In the genomic region with DNA sequence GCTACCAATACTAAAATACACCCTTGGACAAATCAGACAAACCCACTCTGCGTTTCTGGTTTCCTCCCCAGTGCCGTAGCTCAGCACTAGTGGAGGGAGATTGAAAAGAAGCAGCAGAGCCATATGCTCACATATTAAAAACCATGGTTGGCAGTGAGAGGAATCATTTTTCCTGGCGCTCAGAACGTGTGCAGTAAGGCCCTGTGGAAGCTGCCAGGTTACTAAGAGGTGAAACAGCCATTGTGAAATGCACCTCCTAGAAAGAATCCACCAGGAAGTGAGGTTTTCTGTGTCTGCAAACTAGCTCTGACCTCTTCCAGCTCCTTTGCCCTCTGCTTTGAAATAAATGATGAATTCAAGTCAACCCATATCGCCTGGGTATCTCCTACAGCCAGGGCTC, we compare ENCODE assay signal across 23 cellular contexts.
DNase-seq lines count a peak whose midpoint lies in the region; ATAC-seq and TF ChIP-seq lines count a peak whose summit lies in the region.
"Had no signal": no experiment of that assay in that cellular context is flagged by ENCODE, and none has a peak within 500 bp of the region (broad histone marks: within the 10 kb centered on the region; RNA-seq: fewer than 3 reads in every experiment).

No MANE protein-coding gene starts in this region.

- in situ Hi-C loops in G401 (cut with HindIII; ENCODE audit: low sequenced_read_pairs) = no loop called here
- in situ Hi-C loops in GM23248 (cut with MboI) = no loop called here

- H3K9me3 ChIP-seq in GM23248 (ENCODE audit: low read depth) (no peaks in the 10 kb centered on the region), body of pancreas (no peaks in the 10 kb centered on the region)
- H3K9me3 ChIP-seq: Caco-2 had no signal

- H3K9me2 ChIP-seq in GM23248 (ENCODE audit: insufficient read depth) = no peaks in the 10 kb centered on the region

- DNase-seq in G401 (ENCODE audit: low spot score) (peak; percentile 83), GM23248 (peak; percentile 6), body of pancreas (peak in 1 of 4 donors; percentile 13), iris pigment epithelial cell (ENCODE audit: low read depth) (peak; percentile 24), HuH-7.5 (ENCODE audit: low spot score) (no peak), DMS153 treated with DMSO at 0.1 percent for 48 hours (lab: John Stamatoyannopoulos, UW; ENCODE audit: unreplicated experiment) (no peak), cortex of kidney (lab: John Stamatoyannopoulos, UW) (no peak), H7 (no peak)
- DNase-seq: Caco-2; CD8-positive, alpha-beta T cell; DMS53; GOT3; HCEC 1CT; MV-4-11; NCI-H1105; NCI-H1436 treated with DMSO at 0.1 percent for 48 hours; NCI-H187 treated with DMSO at 0.1 percent for 48 hours; NCI-H446 treated with DMSO at 0.1 percent for 48 hours; NCI-H526; RPMI8226; SHP77 treated with DMSO at 0.1 percent for 48 hours had no signal

- H3K27me3 ChIP-seq in GM23248 (replicated peaks; ENCODE audit: insufficient read depth) (no peaks in the 10 kb centered on the region), body of pancreas (no peaks in the 10 kb centered on the region), H7 (ENCODE audit: control insufficient read depth, insufficient read depth, low read length) (no peaks in the 10 kb centered on the region; the same call in 1 of the 2 replicates)

- no peaks in the 10 kb centered on the region for H3K79me2 ChIP-seq in GM23248 (ENCODE audit: insufficient read depth)

- no peak overlapping the region for H3K4me3 ChIP-seq in GM23248
- no peak overlapping the region for H3K4me3 ChIP-seq in body of pancreas
- no peak overlapping the region for H3K4me3 ChIP-seq in H7 (ENCODE audit: insufficient read depth, low read depth, low read length)
- H3K4me3 ChIP-seq: GM12878 had no signal

- H3K9ac ChIP-seq in GM23248 = no peak overlapping the region

- no peaks in the 10 kb centered on the region for H3F3A ChIP-seq in GM23248 (ENCODE audit: insufficient read depth)

- 40 to 45% methylated on average over 5 of the region's 5 CpGs for WGBS in GM23248 (ENCODE audit: low coverage in 1 of 2, low lambda C conversion rate in 2 of 2, missing lambda C conversion rate in 2 of 2), 2 experiments
- 52 to 61% methylated on average over 5 of the region's 5 CpGs for WGBS in body of pancreas, 2 donors

- no peaks in the 10 kb centered on the region for H4K20me1 ChIP-seq in GM23248 (ENCODE audit: insufficient read depth)

- H3K27ac ChIP-seq in GM23248 = no peak overlapping the region
- H3K27ac ChIP-seq in body of pancreas = peak overlapping the region in 3 of 4 donors; percentile 50 to 65 (median 60)
- H3K27ac ChIP-seq: C4-2B had no signal

- no peak overlapping the region for H3K4me2 ChIP-seq in GM23248 (ENCODE audit: unreplicated experiment)

- no peak for TF ChIP-seq POLR2A in body of pancreas (IDR thresholded peaks at IDR 0.05)

- intact Hi-C loops in body of pancreas (cut with DNase I) = no loop called here

- no peak overlapping the region for H2AFZ ChIP-seq in GM23248

- no peak for TF ChIP-seq CTCF in body of pancreas (IDR thresholded peaks at IDR 0.05)

- ATAC-seq in body of pancreas = no peak
- ATAC-seq: CD8-positive, alpha-beta T cell; GM12878 had no signal

- H3K36me3 ChIP-seq in GM23248 (ENCODE audit: low read depth) (no peaks in the 10 kb centered on the region), body of pancreas (replicated peaks in 1 of 2; ENCODE audit: insufficient read depth in 1 of 2, low read depth in 2 of 2) (no peaks in the 10 kb centered on the region), H7 (replicated peaks; ENCODE audit: control insufficient read depth, insufficient read depth, low read length) (no peaks in the 10 kb centered on the region)

- no peaks in the 10 kb centered on the region for H3K4me1 ChIP-seq in GM23248 (ENCODE audit: insufficient read depth)
- peaks cover 33% of the 10 kb centered on the region for H3K4me1 ChIP-seq in body of pancreas
- H3K4me1 ChIP-seq: Caco-2 had no signal

Comparison
In these comparisons a context has a peak if more than half of its experiments do, and no peak if none do; other contexts are left out.
1. DNase-seq: peak in G401 (single experiment), GM23248 (single experiment) and iris pigment epithelial cell (single experiment); none in HuH-7.5 (single experiment), DMS153 treated with DMSO at 0.1 percent for 48 hours (single experiment), cortex of kidney (single experiment) and H7 (single experiment).